25 cellular contexts compared by ENCODE assay signal in the genomic region with DNA sequence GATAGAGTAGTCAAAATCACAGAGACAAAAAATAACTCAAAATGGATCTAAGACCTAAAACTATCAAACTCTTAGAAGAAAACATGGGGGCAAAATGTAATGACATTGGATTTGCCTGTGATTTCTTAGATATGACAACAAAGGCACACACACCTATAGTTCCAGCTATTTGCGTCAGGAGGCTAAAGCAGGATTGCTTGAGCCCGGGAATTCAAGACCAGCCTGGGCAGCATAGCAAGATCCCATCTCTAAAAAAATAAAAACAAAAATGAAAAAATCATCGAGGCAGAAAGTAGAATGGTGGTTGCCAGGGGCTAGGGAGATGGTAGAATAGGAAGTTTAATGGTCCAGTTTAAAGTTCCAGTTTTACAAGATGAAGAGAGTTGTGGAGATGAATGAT.
"Had no signal": no experiment of that assay in that cellular context is flagged by ENCODE, and none has a peak within 500 bp of the region (broad histone marks: within the 10 kb centered on the region; RNA-seq: fewer than 3 reads in every experiment).

No MANE protein-coding gene starts in this region.

- H3K27ac ChIP-seq: coronary artery, dorsolateral prefrontal cortex, esophagus squamous epithelium, gastrocnemius medialis, heart right ventricle, left lung, lower lobe of right lung had no signal

- H3K27me3 Mint-ChIP-seq: naive B cell; naive thymus-derived CD8-positive, alpha-beta T cell had no signal

- H3K4me3 ChIP-seq: coronary artery, dorsolateral prefrontal cortex, esophagus squamous epithelium, gastrocnemius medialis, heart right ventricle, left lung, lower lobe of right lung, mucosa of descending colon had no signal

- H3K9me3 Mint-ChIP-seq: naive B cell; naive thymus-derived CD8-positive, alpha-beta T cell had no signal

- H3K4me1 Mint-ChIP-seq: naive B cell; naive thymus-derived CD8-positive, alpha-beta T cell had no signal

- H3K27me3 ChIP-seq: dorsolateral prefrontal cortex, esophagus squamous epithelium, gastrocnemius medialis, heart right ventricle, left lung had no signal

- H3K9me3 ChIP-seq: esophagus squamous epithelium, gastrocnemius medialis, heart right ventricle, left lung, lower lobe of right lung, mucosa of descending colon had no signal

- H3K4me1 ChIP-seq: esophagus squamous epithelium, lower lobe of right lung had no signal

- H3K4me3 Mint-ChIP-seq: naive B cell; naive thymus-derived CD8-positive, alpha-beta T cell had no signal

- ATAC-seq: gastrocnemius medialis; heart right ventricle; left cardiac atrium; left lung; left ventricle myocardium superior; lower lobe of right lung; mucosa of descending colon; naive thymus-derived CD8-positive, alpha-beta T cell had no signal

- FAIRE-seq: colon, endothelial cell of umbilical vein, islet of Langerhans, keratinocyte had no signal

- H3K27ac Mint-ChIP-seq: naive B cell; naive thymus-derived CD8-positive, alpha-beta T cell had no signal

- DNase-seq: dermis blood vessel endothelial cell; dorsolateral prefrontal cortex; effector CD4-positive, alpha-beta T cell; effector memory CD4-positive, alpha-beta T cell; esophagus squamous epithelium; foreskin fibroblast; foreskin melanocyte; gastrocnemius medialis; glutamatergic neuron; head of caudate nucleus; heart right ventricle; hippocampal formation; left cardiac atrium; left lung; left ventricle myocardium superior; lower lobe of right lung; mesendoderm; mucosa of descending colon; naive B cell; naive thymus-derived CD8-positive, alpha-beta T cell had no signal
